ENCODE assay signal across 8 cellular contexts in genomic region chr22:24629069-24629468, GRCh38. TPM values are rescaled to one million over a fixed set of nuclear protein-coding genes. Genes with fewer than 3 reads are reported as not detected.
DNase-seq lines count a peak whose midpoint lies in the region; ATAC-seq, FAIRE-seq and TF ChIP-seq lines count a peak whose summit lies in the region.
"Not testable (repeated sequence)": the region's sequence is repeated elsewhere in the genome, so short reads cannot be mapped to it uniquely, and the experiment has no call there.

No MANE protein-coding gene starts in this region.

- not testable (repeated sequence) for H2AFZ ChIP-seq in H9 (ENCODE audit: low read length); neural progenitor cell (replicated peaks)

- H4K20me1 ChIP-seq in H9 (ENCODE audit: control insufficient read depth, insufficient read depth, insufficient read length); neural progenitor cell (ENCODE audit: low read depth): not testable (repeated sequence)

- H3K4me1 Mint-ChIP-seq in H9: peaks cover 15 to 30% of the 10 kb centered on the region in 2 experiments
- not testable (repeated sequence) for H3K4me1 Mint-ChIP-seq in activated CD4-positive, alpha-beta T cell treated with anti-CD3 and anti-CD28 coated beads, Interleukin-2, amount 10 ng/mL, durations not matched to agents 24 days and 14 days
- H3K4me1 Mint-ChIP-seq in neural progenitor cell: peaks cover 25% of the 10 kb centered on the region

- not testable (repeated sequence) for H3K27ac ChIP-seq in H9 (ENCODE audit: insufficient read length, low read depth, low read length); neural progenitor cell; tibial nerve

- H3K9ac ChIP-seq in H9 (ENCODE audit: extremely low read depth, insufficient read length, low read length); neural progenitor cell: not testable (repeated sequence)

- not testable (repeated sequence) for H3K56ac ChIP-seq in H9 (ENCODE audit: insufficient read length, low read depth, low read length)

- not testable (repeated sequence) for H3K79me2 ChIP-seq in H9 (ENCODE audit: insufficient read depth, low read length); neural progenitor cell (ENCODE audit: low read depth)

- not testable (repeated sequence) for H2BK12ac ChIP-seq in H9 (ENCODE audit: insufficient read length, low read depth, low read length)

- not testable (repeated sequence) for H3K18ac ChIP-seq in H9 (ENCODE audit: insufficient read length, low read depth, low read length)

- not testable (repeated sequence) for H4K5ac ChIP-seq in H9 (ENCODE audit: insufficient read length, low read depth, low read length)

- H3K79me1 ChIP-seq in H9 (ENCODE audit: insufficient read depth, low read depth, low read length, poor library complexity, severe bottlenecking): not testable (repeated sequence)

- intact Hi-C loops in activated CD4-positive, alpha-beta T cell treated with anti-CD3 and anti-CD28 coated beads, Interleukin-2, amount 10 ng/mL, durations not matched to agents 24 days and 14 days (cut with micrococcal nuclease); Right ventricle myocardium superior (cut with DNase I): not testable (repeated sequence)

- TF ChIP-seq EP300 in tibial nerve (IDR thresholded peaks at IDR 0.05): not testable (repeated sequence)

- not testable (repeated sequence) for TF ChIP-seq POLR2A in tibial nerve (IDR thresholded peaks at IDR 0.05)

- H3K4me1 ChIP-seq in H9 (ENCODE audit: insufficient read depth, low read length); neural progenitor cell: not testable (repeated sequence)
- peaks cover 0 to 31% (median 9%) of the 10 kb centered on the region in 4 donors for H3K4me1 ChIP-seq in tibial nerve

- H3K14ac ChIP-seq in H9 (ENCODE audit: insufficient read depth, low read length): not testable (repeated sequence)

- H3K4me3 Mint-ChIP-seq in H9; activated CD4-positive, alpha-beta T cell treated with anti-CD3 and anti-CD28 coated beads, Interleukin-2, amount 10 ng/mL, durations not matched to agents 24 days and 14 days; neural progenitor cell: not testable (repeated sequence)

- TF ChIP-seq CTCF in H9 (conservative IDR thresholded peaks at IDR 0.05) (peak; percentile 68), bronchial epithelial cell (IDR thresholded peaks at IDR 0.05; ENCODE audit: insufficient read depth, low read length, severe bottlenecking) (peak; percentile 36), neural progenitor cell (IDR thresholded peaks at IDR 0.05) (peak; percentile 39), tibial nerve (IDR thresholded peaks at IDR 0.05) (peak; percentile 28 to 68 (median 49))

- H3K36me3 Mint-ChIP-seq in H9 (ENCODE audit: insufficient read depth in 1 of 3, low read depth in 3 of 3); activated CD4-positive, alpha-beta T cell treated with anti-CD3 and anti-CD28 coated beads, Interleukin-2, amount 10 ng/mL, durations not matched to agents 24 days and 14 days (ENCODE audit: low read depth); neural progenitor cell: not testable (repeated sequence)

- H3F3A ChIP-seq in neural progenitor cell (ENCODE audit: low read depth): peaks cover 12% of the 10 kb centered on the region

- not testable (repeated sequence) for H2BK20ac ChIP-seq in H9 (ENCODE audit: low read depth, low read length, poor library complexity, severe bottlenecking)

- H3K23ac ChIP-seq in H9 (ENCODE audit: insufficient read length, low read depth, low read length): not testable (repeated sequence)

- H3K4ac ChIP-seq in H9 (ENCODE audit: low read depth, low read length): not testable (repeated sequence)

- not testable (repeated sequence) for H2BK5ac ChIP-seq in H9 (ENCODE audit: insufficient read length, low read length)

- H4K8ac ChIP-seq in H9 (replicated peaks; ENCODE audit: insufficient read length, low read depth, low read length): not testable (repeated sequence)

- not testable (repeated sequence) for H3K4me2 ChIP-seq in H9 (ENCODE audit: insufficient read depth, insufficient read length, low read length); neural progenitor cell

- not testable (repeated sequence) for H3K23me2 ChIP-seq in H9 (ENCODE audit: insufficient read length, low read depth, low read length, poor library complexity, severe bottlenecking)

- H3T11ph ChIP-seq in H9 (ENCODE audit: low read length): not testable (repeated sequence)

- not testable (repeated sequence) for H2BK120ac ChIP-seq in H9 (ENCODE audit: low read depth, low read length, poor library complexity, severe bottlenecking)

- not testable (repeated sequence) for H3K4me3 ChIP-seq in bronchial epithelial cell (ENCODE audit: low read depth, low read length); neural progenitor cell; tibial nerve

- H3K27me3 Mint-ChIP-seq in H9 (ENCODE audit: low read depth); activated CD4-positive, alpha-beta T cell treated with anti-CD3 and anti-CD28 coated beads, Interleukin-2, amount 10 ng/mL, durations not matched to agents 24 days and 14 days; neural progenitor cell (ENCODE audit: insufficient read depth, low read depth): not testable (repeated sequence)

- not testable (repeated sequence) for H3K9me3 ChIP-seq in H9 (ENCODE audit: control insufficient read depth, low read depth, low read length); neural progenitor cell (ENCODE audit: low read depth); tibial nerve

- not testable (repeated sequence) for ATAC-seq in Right ventricle myocardium superior (ENCODE audit: poor library complexity)

- not testable (repeated sequence) for FAIRE-seq in bronchial epithelial cell (lab: Jason Lieb, UNC)

- H2AK5ac ChIP-seq in H9 (ENCODE audit: insufficient read length, low read length): not testable (repeated sequence)

- not testable (repeated sequence) for H2BK15ac ChIP-seq in H9 (ENCODE audit: low read depth, low read length)

- peak overlapping the region in 1 of 3 experiments; percentile 76; a peak in 1 of 7 replicates for H3K27ac Mint-ChIP-seq in H9
- H3K27ac Mint-ChIP-seq in activated CD4-positive, alpha-beta T cell treated with anti-CD3 and anti-CD28 coated beads, Interleukin-2, amount 10 ng/mL, durations not matched to agents 24 days and 14 days; neural progenitor cell: not testable (repeated sequence)

- DNase-seq in COLO668 (lab: John Stamatoyannopoulos, UW; ENCODE audit: unreplicated experiment): peak; percentile 24
- DNase-seq in H9: peak; percentile 60
- peak; percentile 17 for DNase-seq in NCI-H69 (lab: John Stamatoyannopoulos, UW)
- DNase-seq in activated CD4-positive, alpha-beta T cell treated with anti-CD3 and anti-CD28 coated beads, Interleukin-2, amount 10 ng/mL, durations not matched to agents 24 days and 14 days: peak; percentile 74
- DNase-seq in bronchial epithelial cell (ENCODE audit: low read depth); tibial nerve (ENCODE audit: low spot score in 2 of 2): not testable (repeated sequence)
- DNase-seq in Right ventricle myocardium superior: peak; percentile 45
- peak; percentile 37 for DNase-seq in neural progenitor cell (ENCODE audit: low spot score)

- not testable (repeated sequence) for H4K91ac ChIP-seq in H9 (ENCODE audit: insufficient read length, low read depth, low read length)

- H3K9me3 Mint-ChIP-seq in H9; activated CD4-positive, alpha-beta T cell treated with anti-CD3 and anti-CD28 coated beads, Interleukin-2, amount 10 ng/mL, durations not matched to agents 24 days and 14 days; neural progenitor cell: not testable (repeated sequence)

- not testable (repeated sequence) for H3K27me3 ChIP-seq in H9 (ENCODE audit: insufficient read depth, low read length); bronchial epithelial cell (ENCODE audit: control insufficient read depth, insufficient read depth, low read length); neural progenitor cell; tibial nerve

- no CpG with 5 or more reads among the region's 11 CpGs for WGBS in H9 (ENCODE audit: extremely low coverage, insufficient read length, low lambda C conversion rate)
- WGBS in tibial nerve, 2 donors: 16 to 47% methylated on average over 5 to 7 of the region's 11 CpGs

- not testable (repeated sequence) for H3K36me3 ChIP-seq in bronchial epithelial cell (ENCODE audit: control insufficient read depth, insufficient read depth, low read length); neural progenitor cell; tibial nerve

RNA-seq across cellular contexts. Expression of gene GGT1, which starts 26.1 kb away (rescaled TPM):
- total RNA-seq in H9 (2021) (19.5 and 20.5 TPM in 2 replicates), bronchial epithelial cell (2.9 and 4.7 TPM in 2 replicates), Right ventricle myocardium superior (1.5 TPM), neural progenitor cell (ENCODE audit: low replicate concordance) (4.9 and 7.7 TPM in 2 replicates), tibial nerve (10 to 100 TPM in 3 of 4 donors, 1 to 10 TPM in 1; 5.9 to 16.9 (median 15.8) TPM)
- total RNA-seq in activated CD4-positive, alpha-beta T cell treated with anti-CD3 and anti-CD28 coated beads, Interleukin-2, amount 10 ng/mL, durations not matched to agents 24 days and 14 days: 49.0 and 52.9 TPM in 2 replicates

RNA-seq across cellular contexts. Expression of gene LRRC75B, which starts 36.2 kb away (rescaled TPM):
- total RNA-seq in H9 (2021) (16.4 and 18.1 TPM in 2 replicates), bronchial epithelial cell (4.2 and 5.5 TPM in 2 replicates), Right ventricle myocardium superior (5.0 TPM), neural progenitor cell (ENCODE audit: low replicate concordance) (8.2 and 19.0 TPM in 2 replicates), tibial nerve (10 to 100 TPM; 33.5 to 55.7 (median 40.2) TPM)
- 2.6 and 3.2 TPM in 2 replicates for total RNA-seq in activated CD4-positive, alpha-beta T cell treated with anti-CD3 and anti-CD28 coated beads, Interleukin-2, amount 10 ng/mL, durations not matched to agents 24 days and 14 days
